Comparison of ENCODE assay signal across 8 cellular contexts in genomic region chr3:28916713-28917499, GRCh38.
DNase-seq lines count a peak whose midpoint lies in the region; ATAC-seq, FAIRE-seq and TF ChIP-seq lines count a peak whose summit lies in the region.

No MANE protein-coding gene starts in this region.

- peaks cover 20% of the 10 kb centered on the region for H3K4me1 Mint-ChIP-seq in mesothelial cell of epicardium

- no peaks in the 10 kb centered on the region for H4K20me1 ChIP-seq in DND-41 (ENCODE audit: insufficient read depth, low read length)
- no peaks in the 10 kb centered on the region for H4K20me1 ChIP-seq in H1 (replicated peaks in 1 of 2; ENCODE audit: control insufficient read depth in 1 of 2, insufficient read depth in 2 of 2, low read length in 2 of 2)

- ATAC-seq in DND-41 (ENCODE audit: insufficient read depth, low read depth) (0 out of 3 replicates have a peak, but pooled peaks have one; percentile 49), GM19328 (IDR thresholded peaks at IDR 0.05; ENCODE audit: unreplicated experiment) (peak; percentile 79), HG03159 (IDR thresholded peaks at IDR 0.05; ENCODE audit: unreplicated experiment) (peak; percentile 91)

- no peaks in the 10 kb centered on the region for H3K23me2 ChIP-seq in H1 (ENCODE audit: low read depth, low read length)

- peak; percentile 84 to 87 for TF ChIP-seq RAD21 in H1 (IDR thresholded peaks at IDR 0.05 in 1 of 2, conservative IDR thresholded peaks at IDR 0.05 in 1 of 2; ENCODE audit: low read depth in 2 of 2, low read length in 2 of 2)

- no peak for TF ChIP-seq EP300 in H1 (IDR thresholded peaks at IDR 0.05; ENCODE audit: borderline replicate concordance in 1 of 2, low read depth in 2 of 2, low read length in 2 of 2)

- peak overlapping the region; percentile 59; the same call in 1 of the 2 replicates for H4K8ac ChIP-seq in H1 (ENCODE audit: extremely low read depth, insufficient read depth, low read length)

- H3K27ac ChIP-seq in DND-41 (ENCODE audit: low read length): no peak overlapping the region
- no peak overlapping the region for H3K27ac ChIP-seq in H1 (ENCODE audit: low read depth, low read length)
- H3K27ac ChIP-seq in urinary bladder (ENCODE audit: low read depth): peak overlapping the region; percentile 73

- no peak overlapping the region for H3K56ac ChIP-seq in H1 (replicated peaks; ENCODE audit: insufficient read length, low read depth, low read length)

- no peak overlapping the region for H3K27ac Mint-ChIP-seq in mesothelial cell of epicardium

- no peak overlapping the region for H3K23ac ChIP-seq in H1 (ENCODE audit: insufficient read length)

- H4K91ac ChIP-seq in H1 (replicated peaks; ENCODE audit: insufficient read length, low read length): no peak overlapping the region

- CTCF ChIA-PET in H1 (lab: Charles Lee; ENCODE audit: partially characterized antibody): interaction anchor here (0.6 to 2.6 kb wide), 31 partner anchors 9 to 1177 kb away, joined by 3 to 8 read pairs (median 4); no protein-coding TSS in a partner anchor

- H3K79me2 ChIP-seq in DND-41 (ENCODE audit: insufficient read depth, low read length) (no peaks in the 10 kb centered on the region), H1 (ENCODE audit: control insufficient read depth in 1 of 2, insufficient read depth in 2 of 2, low read length in 2 of 2) (no peaks in the 10 kb centered on the region)

- POLR2A ChIA-PET in H1 (lab: Charles Lee; ENCODE audit: partially characterized antibody): no interaction called here

- H2AFZ ChIP-seq in DND-41 (ENCODE audit: low read depth, low read length) (no peak overlapping the region), H1 (ENCODE audit: low read length) (peak overlapping the region; percentile 43)

- no peak overlapping the region for H4K5ac ChIP-seq in H1 (ENCODE audit: insufficient read length, low read depth, low read length)

- H3K79me1 ChIP-seq in H1 (ENCODE audit: low read depth, low read length): no peaks in the 10 kb centered on the region

- H3K4me3 Mint-ChIP-seq in mesothelial cell of epicardium: peak overlapping the region; percentile 50

- peak; percentile 52 for FAIRE-seq in H1 (lab: Jason Lieb, UNC)

- no peak overlapping the region for H2AK5ac ChIP-seq in H1 (ENCODE audit: low read depth, low read length)

- TF ChIP-seq CTCF in DND-41 (IDR thresholded peaks at IDR 0.05; ENCODE audit: borderline replicate concordance, extremely low read depth, low read length, poor library complexity, severe bottlenecking) (peak; percentile 55), H1 (IDR thresholded peaks at IDR 0.05; ENCODE audit: control extremely low read depth in 1 of 3, insufficient read depth in 1 of 3, low read depth in 1 of 3, low read length in 3 of 3) (peak in 2 of 3 experiments; percentile 41 to 63; a peak in 2 of 4 replicates), mesothelial cell of epicardium (IDR thresholded peaks at IDR 0.05; ENCODE audit: unreplicated experiment) (no peak)

- H2BK20ac ChIP-seq in H1 (ENCODE audit: low read length): no peak overlapping the region

- H3K27me3 ChIP-seq in DND-41 (ENCODE audit: insufficient read depth, low read length, poor library complexity) (no peaks in the 10 kb centered on the region), H1 (replicated peaks in 1 of 4; ENCODE audit: control insufficient read depth in 3 of 4, extremely low read depth in 1 of 4, insufficient read depth in 3 of 4, low read length in 3 of 4) (no peaks in the 10 kb centered on the region)

- DNase-seq in DND-41: peak; percentile 8
- DNase-seq in RPMI8226: peak; percentile 65
- DNase-seq in H1 (ENCODE audit: low read depth in 1 of 2, low spot score in 2 of 2): peak; percentile 0 to 49
- no peak for DNase-seq in mesothelial cell of epicardium (ENCODE audit: low spot score in 2 of 2, unreplicated experiment in 2 of 2)
- DNase-seq in activated effector memory CD4-positive, alpha-beta T cell treated with anti-CD3 and anti-CD28 coated beads, Interleukin-2, amount 50 U/mL, for 16 hours: no peak

- H3K36me3 Mint-ChIP-seq in mesothelial cell of epicardium: no peaks in the 10 kb centered on the region

- H3K4me2 ChIP-seq in DND-41 (ENCODE audit: insufficient read depth, low read length) (no peak overlapping the region), H1 (ENCODE audit: insufficient read depth in 1 of 2, low read depth in 2 of 2, low read length in 2 of 2) (no peak overlapping the region)

- H3K9me3 Mint-ChIP-seq in mesothelial cell of epicardium: no peaks in the 10 kb centered on the region

- H3K36me3 ChIP-seq in DND-41 (ENCODE audit: insufficient read depth, low read length) (no peaks in the 10 kb centered on the region), H1 (ENCODE audit: control insufficient read depth in 2 of 4, insufficient read depth in 4 of 4, low read length in 3 of 4) (no peaks in the 10 kb centered on the region), urinary bladder (ENCODE audit: insufficient read depth) (no peaks in the 10 kb centered on the region)

- H3K27me3 Mint-ChIP-seq in mesothelial cell of epicardium (ENCODE audit: low read depth): no peaks in the 10 kb centered on the region

- H3K18ac ChIP-seq in H1 (ENCODE audit: extremely low read depth, low read length): no peak overlapping the region

- H3K9me3 ChIP-seq in DND-41 (ENCODE audit: insufficient read depth, low read length, severe bottlenecking) (no peaks in the 10 kb centered on the region), H1 (ENCODE audit: insufficient read depth in 2 of 2, low read depth in 1 of 2, low read length in 1 of 2) (no peaks in the 10 kb centered on the region)

- H2BK12ac ChIP-seq in H1 (ENCODE audit: low read depth, low read length): no peak overlapping the region

- no peak overlapping the region; the same call in 1 of the 2 replicates for H2BK5ac ChIP-seq in H1 (ENCODE audit: low read depth, low read length)

- no peak overlapping the region for H3K4me3 ChIP-seq in DND-41 (ENCODE audit: low read depth in 1 of 2, low read length in 2 of 2)
- H3K4me3 ChIP-seq in H1 (ENCODE audit: extremely low read depth in 1 of 4, insufficient read depth in 2 of 4, low read depth in 3 of 4, low read length in 4 of 4): no peak overlapping the region
- H3K4me3 ChIP-seq in urinary bladder (ENCODE audit: low read depth, low read length): no peak overlapping the region

- no peak overlapping the region for H2BK15ac ChIP-seq in H1 (ENCODE audit: low read length)

- no peak overlapping the region for H3K4ac ChIP-seq in H1 (replicated peaks; ENCODE audit: insufficient read length, low read depth, low read length)

- no peak overlapping the region for H3K14ac ChIP-seq in H1 (ENCODE audit: insufficient read length)

- no peak overlapping the region for H2BK120ac ChIP-seq in H1 (replicated peaks; ENCODE audit: low read depth, low read length)

- no peak for TF ChIP-seq POLR2A in H1 (IDR thresholded peaks at IDR 0.05; ENCODE audit: control extremely low read depth in 1 of 2, low read depth in 2 of 2, low read length in 2 of 2)

- H3K9ac ChIP-seq in DND-41 (ENCODE audit: low read depth, low read length) (no peak overlapping the region), H1 (replicated peaks in 1 of 4; ENCODE audit: extremely low read depth in 1 of 4, low read depth in 3 of 4, low read length in 3 of 4) (no peak overlapping the region)

- 85% methylated on average over 16 of the region's 16 CpGs; no CpG with 5 or more reads in 1 of the 2 experiments for WGBS in H1 (ENCODE audit: extremely low coverage in 1 of 2, insufficient coverage in 1 of 2, insufficient read length in 1 of 2, insufficient replicate concordance in 2 of 2, low coverage in 1 of 2, low lambda C conversion rate in 2 of 2, missing lambda C conversion rate in 1 of 2), 2 experiments
- 41% methylated on average over 16 of the region's 16 CpGs for WGBS in urinary bladder

- no peaks in the 10 kb centered on the region for H3K4me1 ChIP-seq in DND-41 (ENCODE audit: insufficient read depth, low read length)
- H3K4me1 ChIP-seq in H1 (replicated peaks in 1 of 4; ENCODE audit: control insufficient read depth in 3 of 4, insufficient read depth in 4 of 4, low read length in 3 of 4): no peaks in the 10 kb centered on the region
- H3K4me1 ChIP-seq in urinary bladder (ENCODE audit: insufficient read depth): no peaks in the 10 kb centered on the region

TF ChIP-seq in H1, 55 proteins besides CTCF, POLR2A, EP300 and RAD21 (continues in another document):
- TF ChIP-seq BACH1 (IDR thresholded peaks at IDR 0.05; ENCODE audit: low read length) (no peak), TAF1 (IDR thresholded peaks at IDR 0.05; ENCODE audit: low read depth, low read length) (no peak), SUZ12 (IDR thresholded peaks at IDR 0.05; ENCODE audit: low read length) (no peak), HDAC6 (IDR thresholded peaks at IDR 0.05; ENCODE audit: low read depth, low read length) (no peak)

Comparison
In these comparisons a context has a peak if more than half of its experiments do, and no peak if none do; other contexts are left out.
1. DNase-seq: peak in DND-41 (single experiment), RPMI8226 (single experiment) and H1 (2 of 2); none in mesothelial cell of epicardium (0 of 2) and activated effector memory CD4-positive, alpha-beta T cell treated with anti-CD3 and anti-CD28 coated beads, Interleukin-2, amount 50 U/mL, for 16 hours (single experiment).
2. Peak in every context shown above with its lines, with median percentiles within 50 percentile points of each other: ATAC-seq.